Comparison of ENCODE assay signal across 16 cellular contexts in the genomic region with DNA sequence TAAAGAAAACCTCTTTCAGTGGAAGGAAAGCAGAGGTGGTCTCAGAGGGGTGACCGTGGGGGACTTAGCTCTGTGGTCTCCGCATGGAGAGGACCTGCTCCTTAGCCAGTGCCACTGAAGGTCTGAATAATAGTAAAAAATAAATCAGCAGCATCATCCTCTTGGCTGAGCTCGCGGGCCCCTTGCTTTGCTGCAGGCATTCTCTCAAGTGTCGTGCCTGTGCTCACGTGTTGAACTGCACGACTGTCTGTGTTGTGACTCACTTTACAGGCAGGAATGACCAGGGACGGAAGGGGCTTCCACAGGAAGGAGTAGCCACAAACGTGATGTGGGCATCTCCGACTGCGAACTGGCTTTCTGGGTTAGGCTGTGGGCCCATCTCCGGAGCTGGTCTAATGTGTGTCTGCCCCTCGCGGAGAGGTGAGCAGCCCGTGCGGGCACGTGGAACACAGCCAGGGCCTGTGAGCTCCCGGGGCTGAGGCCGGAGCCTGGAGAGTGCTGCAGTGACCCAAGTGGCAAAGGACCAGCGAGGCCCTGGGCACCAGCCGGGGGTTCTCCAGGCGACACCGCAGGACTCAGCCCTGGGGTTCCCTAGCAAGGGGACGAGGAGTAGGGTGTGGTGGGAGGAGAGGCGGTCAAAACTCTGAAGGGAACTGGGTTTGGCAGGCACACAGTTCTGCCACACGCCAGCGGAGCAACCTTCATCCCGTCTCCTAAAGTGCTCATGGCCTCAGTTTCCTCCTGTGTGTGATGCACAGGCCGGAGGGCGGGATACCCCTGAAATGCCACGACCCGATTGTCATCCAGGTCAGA.
DNase-seq lines count a peak whose midpoint lies in the region; ATAC-seq, FAIRE-seq and TF ChIP-seq lines count a peak whose summit lies in the region.
"Had no signal": no experiment of that assay in that cellular context is flagged by ENCODE, and none has a peak within 500 bp of the region (broad histone marks: within the 10 kb centered on the region; RNA-seq: fewer than 3 reads in every experiment).

No MANE protein-coding gene starts in this region.

- CTCF ChIA-PET in IMR-90 (lab: Yijun Ruan, JAX) = no interaction called here
- CTCF ChIA-PET in HepG2 (lab: Yijun Ruan, JAX; ENCODE audit: low intra/inter-chr PET ratio, low total read pairs) = no interaction called here

- H3K4me3 ChIP-seq in IMR-90 (ENCODE audit: insufficient read depth, low read depth, low read length) = no peak overlapping the region
- no peak overlapping the region for H3K4me3 ChIP-seq in astrocyte (ENCODE audit: insufficient read depth, low read depth, low read length)
- H3K4me3 ChIP-seq in osteoblast (ENCODE audit: insufficient read depth, low read length) = no peak overlapping the region
- no peak overlapping the region for H3K4me3 ChIP-seq in HepG2 (replicated peaks in 1 of 3; ENCODE audit: insufficient read depth in 1 of 3, low read depth in 2 of 3, low read length in 3 of 3)
- H3K4me3 ChIP-seq: K562 had no signal

- no peak overlapping the region for H2AFZ ChIP-seq in IMR-90 (replicated peaks; ENCODE audit: low read length, poor library complexity)
- H2AFZ ChIP-seq in astrocyte (ENCODE audit: low read depth, low read length) = no peak overlapping the region
- H2AFZ ChIP-seq in osteoblast (ENCODE audit: low read length) = no peak overlapping the region
- no peak overlapping the region for H2AFZ ChIP-seq in HepG2 (ENCODE audit: low read length)

- H3K36me3 ChIP-seq in IMR-90 (ENCODE audit: control insufficient read depth, insufficient read depth, low read length) (peaks cover 81% of the 10 kb centered on the region), astrocyte (ENCODE audit: insufficient read depth, low read length) (peaks cover 3% of the 10 kb centered on the region), osteoblast (ENCODE audit: insufficient read depth, low read length) (peaks cover 33% of the 10 kb centered on the region), HepG2 (replicated peaks in 1 of 2; ENCODE audit: control insufficient read depth in 1 of 2, insufficient read depth in 2 of 2, low read length in 2 of 2) (no peaks in the 10 kb centered on the region)

- BruUV-seq in IMR-90 (replicated peaks; lab: Mats Ljungman, UMichigan) (no TSS peak), HepG2 (replicated peaks; lab: Mats Ljungman, UMichigan) (no TSS peak)

- H3K18ac ChIP-seq in IMR-90 (ENCODE audit: low read depth, low read length) = no peak overlapping the region

- H2BK15ac ChIP-seq in IMR-90 (ENCODE audit: low read depth, low read length) = no peak overlapping the region

- H2AK9ac ChIP-seq in IMR-90 (replicated peaks; ENCODE audit: low read depth, low read length, poor library complexity) = no peak overlapping the region

- H3K4ac ChIP-seq in IMR-90 (ENCODE audit: low read depth, low read length) = no peak overlapping the region

- H3K27ac ChIP-seq in IMR-90 (ENCODE audit: insufficient read depth, low read length) = no peak overlapping the region
- H3K27ac ChIP-seq in astrocyte (ENCODE audit: low read depth, low read length) = no peak overlapping the region
- no peak overlapping the region for H3K27ac ChIP-seq in osteoblast (ENCODE audit: low read depth, low read length)
- no peak overlapping the region for H3K27ac ChIP-seq in HepG2 (ENCODE audit: extremely low read length, insufficient read depth, low read length)

- no peaks in the 10 kb centered on the region for H3K79me1 ChIP-seq in IMR-90 (ENCODE audit: low read depth in 1 of 2, low read length in 2 of 2)

- H4K91ac ChIP-seq in IMR-90 (ENCODE audit: insufficient read depth, low read depth, low read length) = no peak overlapping the region

- TF ChIP-seq RAD21 in IMR-90 (IDR thresholded peaks at IDR 0.05; ENCODE audit: low read length) (no peak), HepG2 (CRISPR knock-in tag; IDR thresholded peaks at IDR 0.05) (no peak)

- no peak overlapping the region for H3K4me2 ChIP-seq in IMR-90 (ENCODE audit: low read depth, low read length)
- H3K4me2 ChIP-seq in astrocyte (ENCODE audit: low read length) = no peak overlapping the region
- no peak overlapping the region for H3K4me2 ChIP-seq in osteoblast (ENCODE audit: insufficient read depth, low read length)
- no peak overlapping the region for H3K4me2 ChIP-seq in HepG2 (ENCODE audit: low read depth, low read length)

- no peaks in the 10 kb centered on the region; the same call in 1 of the 2 replicates for H3K9me1 ChIP-seq in IMR-90 (ENCODE audit: insufficient read depth, low read length)

- H3K56ac ChIP-seq in IMR-90 (ENCODE audit: extremely low read depth, insufficient read depth, low read length) = no peak overlapping the region

- no peak for TF ChIP-seq POLR2A in IMR-90 (IDR thresholded peaks at IDR 0.05; ENCODE audit: low read depth, low read length)
- no peak for TF ChIP-seq POLR2A in HepG2 (IDR thresholded peaks at IDR 0.05; ENCODE audit: insufficient read depth in 1 of 2, low read depth in 2 of 2, low read length in 2 of 2)

- H3K79me2 ChIP-seq in astrocyte (ENCODE audit: insufficient read depth, low read length) (no peaks in the 10 kb centered on the region), osteoblast (ENCODE audit: insufficient read depth, low read length) (no peaks in the 10 kb centered on the region), HepG2 (ENCODE audit: insufficient read depth, low read length) (no peaks in the 10 kb centered on the region)

- H3K14ac ChIP-seq in IMR-90 (replicated peaks; ENCODE audit: low read depth, low read length) = no peak overlapping the region

- no peak overlapping the region for H2BK120ac ChIP-seq in IMR-90 (ENCODE audit: low read depth, low read length)

- TF ChIP-seq CTCF in IMR-90 (conservative IDR thresholded peaks at IDR 0.05; ENCODE audit: low read depth, low read length) (no peak), astrocyte (IDR thresholded peaks at IDR 0.05; ENCODE audit: insufficient read depth, low read depth, low read length) (no peak), osteoblast (IDR thresholded peaks at IDR 0.05; ENCODE audit: extremely low read depth, low read depth, low read length) (no peak), HepG2 (CRISPR knock-in tag; IDR thresholded peaks at IDR 0.05) (no peak)

- no peak overlapping the region for H4K5ac ChIP-seq in IMR-90 (ENCODE audit: low read depth, low read length)

- H3K4me1 ChIP-seq in IMR-90 (ENCODE audit: control insufficient read depth, insufficient read depth, low read length) = no peaks in the 10 kb centered on the region
- H3K4me1 ChIP-seq in astrocyte (ENCODE audit: insufficient read depth, low read length) = peaks cover 3% of the 10 kb centered on the region
- no peaks in the 10 kb centered on the region for H3K4me1 ChIP-seq in osteoblast (ENCODE audit: insufficient read depth, low read length)
- H3K4me1 ChIP-seq in HepG2 (ENCODE audit: insufficient read depth, low read length) = no peaks in the 10 kb centered on the region

- dilution Hi-C loops in IMR-90 (cut with HindIII; ENCODE audit: low sequenced_read_pairs, unreplicated experiment) = no loop called here

- TF ChIP-seq EP300 in HepG2 (IDR thresholded peaks at IDR 0.05; ENCODE audit: low read depth in 2 of 2, low read length in 2 of 2) (no peak), HepG2 (CRISPR knock-in tag; IDR thresholded peaks at IDR 0.05; ENCODE audit: borderline replicate concordance) (no peak)

- H3K9ac ChIP-seq in IMR-90 (ENCODE audit: low read depth, low read length) (no peak overlapping the region), astrocyte (ENCODE audit: low read length) (no peak overlapping the region), HepG2 (ENCODE audit: insufficient read depth, low read depth, low read length) (no peak overlapping the region)

- H2BK5ac ChIP-seq in IMR-90 (ENCODE audit: low read depth, low read length, poor library complexity, severe bottlenecking) = no peak overlapping the region

- H3K9me3 ChIP-seq in IMR-90 (ENCODE audit: control insufficient read depth, insufficient read depth, low read length) (no peaks in the 10 kb centered on the region), astrocyte (ENCODE audit: insufficient read depth, low read depth, low read length) (no peaks in the 10 kb centered on the region), osteoblast (ENCODE audit: low read depth, low read length) (no peaks in the 10 kb centered on the region), HepG2 (ENCODE audit: low read length) (no peaks in the 10 kb centered on the region)

- ATAC-seq in IMR-90 (ENCODE audit: low read depth) = no peak
- no peak for ATAC-seq in HepG2
- no peak for ATAC-seq in GM21390 (IDR thresholded peaks at IDR 0.05; ENCODE audit: unreplicated experiment)
- ATAC-seq in GM18867 (IDR thresholded peaks at IDR 0.05; ENCODE audit: unreplicated experiment) = no peak
- ATAC-seq: K562 had no signal

- H3K27me3 Mint-ChIP-seq in astrocyte (ENCODE audit: low read depth, unreplicated experiment) = no peaks in the 10 kb centered on the region
- no peaks in the 10 kb centered on the region for H3K27me3 Mint-ChIP-seq in activated naive CD8-positive, alpha-beta T cell treated with anti-CD3 and anti-CD28 coated beads for 36 hours
- H3K27me3 Mint-ChIP-seq: B cell; CD4-positive, alpha-beta T cell had no signal

- no peak overlapping the region for H3K27ac Mint-ChIP-seq in astrocyte (ENCODE audit: unreplicated experiment)
- no peak overlapping the region for H3K27ac Mint-ChIP-seq in activated naive CD8-positive, alpha-beta T cell treated with anti-CD3 and anti-CD28 coated beads for 36 hours
- H3K27ac Mint-ChIP-seq: B cell; CD4-positive, alpha-beta T cell; H9 had no signal

- H4K20me1 ChIP-seq in IMR-90 (ENCODE audit: insufficient read depth, low read length) (no peaks in the 10 kb centered on the region; the same call in 1 of the 2 replicates), astrocyte (ENCODE audit: insufficient read depth, low read length) (no peaks in the 10 kb centered on the region), osteoblast (ENCODE audit: insufficient read depth, low read length) (no peaks in the 10 kb centered on the region), HepG2 (ENCODE audit: insufficient read depth, low read length) (no peaks in the 10 kb centered on the region)

- no peak overlapping the region for H2BK20ac ChIP-seq in IMR-90 (ENCODE audit: low read depth, low read length)

- H3K4me1 Mint-ChIP-seq in astrocyte (ENCODE audit: low read depth, unreplicated experiment) = peaks cover 4% of the 10 kb centered on the region
- peaks cover 7% of the 10 kb centered on the region for H3K4me1 Mint-ChIP-seq in activated naive CD8-positive, alpha-beta T cell treated with anti-CD3 and anti-CD28 coated beads for 36 hours
- H3K4me1 Mint-ChIP-seq: B cell had no signal

- FAIRE-seq in astrocyte (lab: Jason Lieb, UNC) (no peak), HepG2 (lab: Jason Lieb, UNC) (no peak)
- FAIRE-seq: GM18507, K562 had no signal

- no peak overlapping the region for H2AK5ac ChIP-seq in IMR-90 (ENCODE audit: low read depth, low read length)

- in situ Hi-C loops in IMR-90 (cut with MboI; ENCODE audit: low sequenced_read_pairs) = no loop called here
- in situ Hi-C loops in HepG2 (cut with HindIII; ENCODE audit: extremely low pct_ligation_motif_present, low pct_unique_long_range_greater_than_20kb) = no loop called here

- intact Hi-C loops in IMR-90 (cut with micrococcal nuclease) (no loop called here), HepG2 (cut with micrococcal nuclease; ENCODE audit: unreplicated experiment) (no loop called here)

- H4K8ac ChIP-seq in IMR-90 (ENCODE audit: low read depth in 2 of 2, low read length in 2 of 2) = no peak overlapping the region

- H3K9me3 Mint-ChIP-seq in astrocyte (ENCODE audit: unreplicated experiment) = no peaks in the 10 kb centered on the region
- no peaks in the 10 kb centered on the region for H3K9me3 Mint-ChIP-seq in activated naive CD8-positive, alpha-beta T cell treated with anti-CD3 and anti-CD28 coated beads for 36 hours
- H3K9me3 Mint-ChIP-seq: CD4-positive, alpha-beta T cell; H9 had no signal

- H3K27me3 ChIP-seq in IMR-90 (ENCODE audit: control insufficient read depth, insufficient read depth, low read length) (no peaks in the 10 kb centered on the region), astrocyte (ENCODE audit: insufficient read depth, low read length) (no peaks in the 10 kb centered on the region), osteoblast (ENCODE audit: insufficient read depth, low read length) (no peaks in the 10 kb centered on the region), HepG2 (ENCODE audit: control insufficient read depth in 1 of 2, insufficient read depth in 2 of 2, low read length in 2 of 2) (peaks cover 16 to 90% of the 10 kb centered on the region in 2 experiments)

- POLR2A ChIA-PET in IMR-90 (lab: Charles Lee; ENCODE audit: unreplicated experiment) = no interaction called here
- POLR2A ChIA-PET in HepG2 (lab: Yijun Ruan, JAX) = no interaction called here

- no peak overlapping the region for H3K23ac ChIP-seq in IMR-90 (ENCODE audit: low read depth, low read length)

- H3K4me3 Mint-ChIP-seq in astrocyte (ENCODE audit: unreplicated experiment) = no peak overlapping the region
- no peak overlapping the region for H3K4me3 Mint-ChIP-seq in activated naive CD8-positive, alpha-beta T cell treated with anti-CD3 and anti-CD28 coated beads for 36 hours
- H3K4me3 Mint-ChIP-seq: B cell; CD4-positive, alpha-beta T cell; H9 had no signal

- DNase-seq in EH (ENCODE audit: low read depth) = peak; percentile 58
- DNase-seq in IMR-90 = peak; percentile 14
- DNase-seq in astrocyte (ENCODE audit: low read depth) = peak; percentile 4
- peak; percentile 53 for DNase-seq in osteoblast (ENCODE audit: insufficient read length, low spot score, missing footprints)
- DNase-seq in HepG2 (ENCODE audit: low spot score) = no peak
- DNase-seq in activated naive CD8-positive, alpha-beta T cell treated with anti-CD3 and anti-CD28 coated beads for 36 hours = no peak
- DNase-seq: ACHN; C1 segment of cervical spinal cord; CD4-positive, alpha-beta T cell; GOT3; H9 had no signal

- H3K36me3 Mint-ChIP-seq in astrocyte (ENCODE audit: low read depth, unreplicated experiment) = peaks cover 27% of the 10 kb centered on the region
- H3K36me3 Mint-ChIP-seq in activated naive CD8-positive, alpha-beta T cell treated with anti-CD3 and anti-CD28 coated beads for 36 hours = no peaks in the 10 kb centered on the region

- 94% methylated on average over 12 of the region's 32 CpGs; no CpG with 5 or more reads in 1 of the 2 experiments for WGBS in IMR-90 (ENCODE audit: extremely low coverage in 2 of 2, insufficient read length in 1 of 2), 2 experiments
- WGBS in HepG2 (ENCODE audit: low lambda C conversion rate) = 36% methylated on average over 32 of the region's 32 CpGs

Comparison
In these comparisons a context has a peak if more than half of its experiments do, and no peak if none do; other contexts are left out.
1. DNase-seq: peak in EH (single experiment), IMR-90 (single experiment), astrocyte (single experiment) and osteoblast (single experiment); none in HepG2 (single experiment) and activated naive CD8-positive, alpha-beta T cell treated with anti-CD3 and anti-CD28 coated beads for 36 hours (single experiment).